ENCODE assay signal across 2 cellular contexts in genomic region chr1:232766224-232766890, GRCh38.
TF ChIP-seq lines count a peak whose summit lies in the region.

No MANE protein-coding gene starts in this region.

TF ChIP-seq in liver, 16 proteins besides CTCF, POLR2A, EP300 and RAD21 (continued from another document):
- TF ChIP-seq YY1 (IDR thresholded peaks at IDR 0.05) (peak; percentile 32), GABPA (IDR thresholded peaks at IDR 0.05 in 1 of 2, conservative IDR thresholded peaks at IDR 0.05 in 1 of 2) (no peak), JUND (IDR thresholded peaks at IDR 0.05) (peak in 1 of 2 donors; percentile 38), SP1 (IDR thresholded peaks at IDR 0.05) (no peak), FOXA1 (IDR thresholded peaks at IDR 0.05) (no peak), REST (IDR thresholded peaks at IDR 0.05) (no peak), RXRA (IDR thresholded peaks at IDR 0.05) (peak in 1 of 2 donors; percentile 37), TAF1 (conservative IDR thresholded peaks at IDR 0.05) (peak; percentile 32), HNF4G (IDR thresholded peaks at IDR 0.05) (no peak), ZBTB33 (IDR thresholded peaks at IDR 0.05) (no peak), MAX (IDR thresholded peaks at IDR 0.05) (peak; percentile 54), HNF4A (conservative IDR thresholded peaks at IDR 0.05) (peak in 1 of 2 donors; percentile 38), EGR1 (IDR thresholded peaks at IDR 0.05; ENCODE audit: low read depth in 2 of 2) (no peak)

TF ChIP-seq in HepG2, 621 proteins besides CTCF, POLR2A, EP300 and RAD21:
- TF ChIP-seq CSRNP2 (CRISPR knock-in tag; conservative IDR thresholded peaks at IDR 0.05; ENCODE audit: low read depth) (no peak), AKNA (CRISPR knock-in tag; IDR thresholded peaks at IDR 0.05; ENCODE audit: borderline replicate concordance) (no peak), MNT (IDR thresholded peaks at IDR 0.05) (no peak), LCORL (IDR thresholded peaks at IDR 0.05) (no peak), LCORL (CRISPR knock-in tag; IDR thresholded peaks at IDR 0.05) (no peak), SP5 (CRISPR knock-in tag; IDR thresholded peaks at IDR 0.05; ENCODE audit: borderline replicate concordance, low read depth) (no peak), KLF6 (CRISPR knock-in tag; IDR thresholded peaks at IDR 0.05) (no peak), RNF2 (conservative IDR thresholded peaks at IDR 0.05; ENCODE audit: low read depth) (no peak), ZNF333 (CRISPR knock-in tag; IDR thresholded peaks at IDR 0.05; ENCODE audit: borderline replicate concordance) (no peak), ZNF350 (CRISPR knock-in tag; IDR thresholded peaks at IDR 0.05; ENCODE audit: borderline replicate concordance, low read depth) (no peak)
